Comparison of ENCODE assay signal across 28 cellular contexts in genomic region chr16:78667675-78668074, GRCh38.
"Had no signal": no experiment of that assay in that cellular context is flagged by ENCODE, and none has a peak within 500 bp of the region (broad histone marks: within the 10 kb centered on the region; RNA-seq: fewer than 3 reads in every experiment).

No MANE protein-coding gene starts in this region.

- H3K27ac ChIP-seq: stomach, suprapubic skin, testis, thoracic aorta, thyroid gland, tibial artery, tibial nerve, transverse colon, upper lobe of left lung, upper lobe of right lung, uterus, vagina had no signal

- H3K4me3 Mint-ChIP-seq: stimulated activated effector memory CD8-positive, alpha-beta T cell treated with anti-CD3 and anti-CD28 coated beads, Interleukin-12 subunit alpha, Interleukin-12 subunit beta, amount 100 ng/mL, for 72 hours; stimulated activated memory B cell treated with anti-CD40 and anti-IgM and Interleukin-4, amounts not matched to agents 10 μg/mL and 1 μg/mL and 100 μg/mL, for 72 hours; stimulated activated naive B cell treated with anti-CD40 and anti-IgM and Interleukin-4, amounts not matched to agents 10 μg/mL and 1 μg/mL and 100 μg/mL, for 72 hours; stimulated activated naive CD8-positive, alpha-beta T cell treated with anti-CD3 and anti-CD28 coated beads, Interleukin-15, amount 100 ng/mL, for 72 hours; stimulated activated naive CD8-positive, alpha-beta T cell treated with anti-CD3 and anti-CD28 coated beads, Interleukin-15, Interleukin-2, amounts not matched to agents 100 ng/mL and 50 ng/mL, for 24 hours; type B pancreatic cell had no signal

- H3K9me3 ChIP-seq: stomach, suprapubic skin, testis, thoracic aorta, thyroid gland, tibial artery, tibial nerve, transverse colon, upper lobe of left lung, upper lobe of right lung, uterus, vagina had no signal

- H3K36me3 ChIP-seq: stomach, suprapubic skin, thoracic aorta, thyroid gland, tibial artery, tibial nerve, transverse colon, upper lobe of left lung, upper lobe of right lung, uterus, vagina had no signal

- H3K27ac Mint-ChIP-seq: stimulated activated effector memory CD8-positive, alpha-beta T cell treated with anti-CD3 and anti-CD28 coated beads, Interleukin-12 subunit alpha, Interleukin-12 subunit beta, amount 100 ng/mL, for 72 hours; stimulated activated memory B cell treated with anti-CD40 and anti-IgM and Interleukin-4, amounts not matched to agents 10 μg/mL and 1 μg/mL and 100 μg/mL, for 72 hours; stimulated activated naive B cell treated with anti-CD40 and anti-IgM and Interleukin-4, amounts not matched to agents 10 μg/mL and 1 μg/mL and 100 μg/mL, for 72 hours; stimulated activated naive CD8-positive, alpha-beta T cell treated with anti-CD3 and anti-CD28 coated beads, Interleukin-15, Interleukin-2, amounts not matched to agents 100 ng/mL and 50 ng/mL, for 24 hours; type B pancreatic cell had no signal

- H3K4me1 Mint-ChIP-seq: stimulated activated effector memory CD8-positive, alpha-beta T cell treated with anti-CD3 and anti-CD28 coated beads, Interleukin-12 subunit alpha, Interleukin-12 subunit beta, amount 100 ng/mL, for 72 hours; stimulated activated memory B cell treated with anti-CD40 and anti-IgM and Interleukin-4, amounts not matched to agents 10 μg/mL and 1 μg/mL and 100 μg/mL, for 72 hours; stimulated activated naive B cell treated with anti-CD40 and anti-IgM and Interleukin-4, amounts not matched to agents 10 μg/mL and 1 μg/mL and 100 μg/mL, for 72 hours; stimulated activated naive CD8-positive, alpha-beta T cell treated with anti-CD3 and anti-CD28 coated beads, Interleukin-15, amount 100 ng/mL, for 72 hours had no signal

- H3K9me3 Mint-ChIP-seq: stimulated activated effector memory CD8-positive, alpha-beta T cell treated with anti-CD3 and anti-CD28 coated beads, Interleukin-12 subunit alpha, Interleukin-12 subunit beta, amount 100 ng/mL, for 72 hours; stimulated activated memory B cell treated with anti-CD40 and anti-IgM and Interleukin-4, amounts not matched to agents 10 μg/mL and 1 μg/mL and 100 μg/mL, for 72 hours; stimulated activated naive B cell treated with anti-CD40 and anti-IgM and Interleukin-4, amounts not matched to agents 10 μg/mL and 1 μg/mL and 100 μg/mL, for 72 hours; stimulated activated naive CD8-positive, alpha-beta T cell treated with anti-CD3 and anti-CD28 coated beads, Interleukin-15, Interleukin-2, amounts not matched to agents 100 ng/mL and 50 ng/mL, for 24 hours had no signal

- ATAC-seq: stimulated activated effector memory CD8-positive, alpha-beta T cell treated with anti-CD3 and anti-CD28 coated beads, Interleukin-12 subunit alpha, Interleukin-12 subunit beta, amount 100 ng/mL, for 72 hours; stimulated activated memory B cell treated with anti-CD40 and anti-IgM and Interleukin-4, amounts not matched to agents 10 μg/mL and 1 μg/mL and 100 μg/mL, for 72 hours; stimulated activated naive B cell treated with anti-CD40 and anti-IgM and Interleukin-4, amounts not matched to agents 10 μg/mL and 1 μg/mL and 100 μg/mL, for 72 hours; stimulated activated naive CD8-positive, alpha-beta T cell treated with anti-CD3 and anti-CD28 coated beads, Interleukin-15, amount 100 ng/mL, for 72 hours; stimulated activated naive CD8-positive, alpha-beta T cell treated with anti-CD3 and anti-CD28 coated beads, Interleukin-15, Interleukin-2, amounts not matched to agents 100 U/mL and 50 U/mL, for 24 hours; upper lobe of right lung had no signal

- H3K4me1 ChIP-seq: testis, transverse colon, uterus had no signal

- DNase-seq: stimulated activated CD4-positive, alpha-beta T cell treated with anti-CD3 and anti-CD28 coated beads, Interleukin-2, amount 100 ng/mL, for 48 hours; stimulated activated CD4-positive, alpha-beta T cell treated with anti-CD3 and anti-CD28 coated beads, Interleukin-4, amount 100 ng/mL, for 1 hour; stimulated activated CD4-positive, alpha-beta T cell treated with anti-CD3 and anti-CD28 coated beads, Interleukin-4, amount 100 ng/mL, for 24 hours; stimulated activated CD4-positive, alpha-beta T cell treated with anti-CD3 and anti-CD28 coated beads, Interleukin-4, amount 100 ng/mL, for 4 hours; stimulated activated CD8-positive, alpha-beta memory T cell treated with anti-CD3 and anti-CD28 coated beads, Interleukin-4, amount 100 ng/mL, for 48 hours; stimulated activated naive B cell treated with anti-CD40 and anti-IgM and Interleukin-4, amounts not matched to agents 10 μg/mL and 1 μg/mL and 100 μg/mL, for 72 hours; stimulated activated naive CD4-positive, alpha-beta T cell; stimulated activated naive CD4-positive, alpha-beta T cell treated with Interleukin-2 at 50 U/mL for 16 hours; stimulated activated naive CD8-positive, alpha-beta T cell treated with anti-CD3 and anti-CD28 coated beads, Interleukin-15, amount 100 ng/mL, for 72 hours; stimulated activated naive CD8-positive, alpha-beta T cell treated with anti-CD3 and anti-CD28 coated beads, Interleukin-15, Interleukin-2, amounts not matched to agents 100 U/mL and 50 U/mL, for 24 hours; stomach; substantia nigra; testis; thyroid gland; tibial artery; transverse colon; upper lobe of left lung; upper lobe of right lung; uterus had no signal

- H3K27me3 Mint-ChIP-seq: stimulated activated memory B cell treated with anti-CD40 and anti-IgM and Interleukin-4, amounts not matched to agents 10 μg/mL and 1 μg/mL and 100 μg/mL, for 72 hours; stimulated activated naive B cell treated with anti-CD40 and anti-IgM and Interleukin-4, amounts not matched to agents 10 μg/mL and 1 μg/mL and 100 μg/mL, for 72 hours; stimulated activated naive CD8-positive, alpha-beta T cell treated with anti-CD3 and anti-CD28 coated beads, Interleukin-15, amount 100 ng/mL, for 72 hours; stimulated activated naive CD8-positive, alpha-beta T cell treated with anti-CD3 and anti-CD28 coated beads, Interleukin-15, Interleukin-2, amounts not matched to agents 100 ng/mL and 50 ng/mL, for 24 hours; type B pancreatic cell had no signal

- H3K4me3 ChIP-seq: stomach, suprapubic skin, testis, thoracic aorta, thyroid gland, tibial artery, tibial nerve, transverse colon, upper lobe of left lung, upper lobe of right lung, uterus, vagina had no signal

- FAIRE-seq: urothelium cell line had no signal

- H3K36me3 Mint-ChIP-seq: stimulated activated effector memory CD8-positive, alpha-beta T cell treated with anti-CD3 and anti-CD28 coated beads, Interleukin-12 subunit alpha, Interleukin-12 subunit beta, amount 100 ng/mL, for 72 hours; stimulated activated memory B cell treated with anti-CD40 and anti-IgM and Interleukin-4, amounts not matched to agents 10 μg/mL and 1 μg/mL and 100 μg/mL, for 72 hours; stimulated activated naive B cell treated with anti-CD40 and anti-IgM and Interleukin-4, amounts not matched to agents 10 μg/mL and 1 μg/mL and 100 μg/mL, for 72 hours; type B pancreatic cell had no signal

- H3K27me3 ChIP-seq: stomach, suprapubic skin, testis, thyroid gland, tibial artery, tibial nerve, transverse colon, upper lobe of left lung, upper lobe of right lung, uterus, vagina had no signal
